In the genomic region with DNA sequence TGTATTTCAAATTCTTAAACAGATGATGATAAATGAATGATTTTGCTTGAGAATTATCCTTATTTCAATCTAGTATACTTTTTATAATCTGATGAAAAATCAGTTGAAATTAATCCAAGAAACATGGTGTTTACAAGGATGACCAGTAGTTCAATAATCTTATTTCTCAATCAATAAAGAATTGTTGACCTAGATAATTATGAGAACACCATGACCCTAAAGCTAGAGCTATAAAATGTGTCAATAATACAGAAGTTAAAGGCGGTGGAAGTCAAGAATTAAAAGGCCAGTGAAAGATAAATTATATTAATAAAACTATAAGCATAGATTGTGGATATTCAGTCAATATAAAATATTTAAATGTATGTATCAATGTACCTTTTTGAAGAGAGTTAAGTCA, we compare ENCODE assay signal across 37 cellular contexts.
"Had no signal": no experiment of that assay in that cellular context is flagged by ENCODE, and none has a peak within 500 bp of the region (broad histone marks: within the 10 kb centered on the region; RNA-seq: fewer than 3 reads in every experiment).

No MANE protein-coding gene starts in this region.

- H3K4me3 ChIP-seq: adrenal gland, ascending aorta, body of pancreas, breast epithelium, cardiac muscle cell had no signal

- H3K9me3 Mint-ChIP-seq: activated naive CD4-positive, alpha-beta T cell treated with anti-CD3 and anti-CD28 coated beads, Interleukin-2, amount 10 ng/mL, durations not matched to agents 7 days and 5 days; activated naive CD4-positive, alpha-beta T cell treated with anti-CD3 and anti-CD28 coated beads, Interleukin-2, amount 50 U/mL, for 24 hours; activated T-helper 1 cell treated with anti-CD3 and anti-CD28 coated beads, Interleukin-12 subunit alpha, Interleukin-12 subunit beta, Interleukin-2, Interleukin-4 antibody, amounts not matched to agents 30 ng/mL and 10 ng/mL and 1 ng/mL, durations not matched to agents 14 hours and 24 hours and 36 hours; brain had no signal

- H3K4me1 Mint-ChIP-seq: activated naive CD4-positive, alpha-beta T cell treated with anti-CD3 and anti-CD28 coated beads, Interleukin-2, amount 10 ng/mL, durations not matched to agents 7 days and 5 days; activated naive CD4-positive, alpha-beta T cell treated with anti-CD3 and anti-CD28 coated beads, Interleukin-2, amount 50 U/mL, for 24 hours; activated naive CD8-positive, alpha-beta T cell treated with anti-CD3 and anti-CD28 coated beads for 36 hours; activated naive CD8-positive, alpha-beta T cell treated with anti-CD3 and anti-CD28 coated beads, Interleukin-2, amount 10 ng/mL, durations not matched to agents 7 days and 5 days; activated naive CD8-positive, alpha-beta T cell treated with anti-CD3 and anti-CD28 coated beads, Interleukin-2, amount 50 U/mL, for 24 hours; activated T-helper 17 cell treated with anti-CD3 and anti-CD28 coated beads, Interleukin-2, amount 50 U/mL, for 72 hours; brain; central memory CD8-positive, alpha-beta T cell had no signal

- H3K9me3 ChIP-seq: adrenal gland, ascending aorta, body of pancreas, breast epithelium had no signal

- H3K27ac ChIP-seq: adrenal gland, ascending aorta, body of pancreas, brain microvascular endothelial cell, breast epithelium, cardiac muscle cell had no signal

- H3K36me3 ChIP-seq: adrenal gland, ascending aorta, brain microvascular endothelial cell, breast epithelium, cardiac muscle cell had no signal

- H3K27me3 Mint-ChIP-seq: activated naive CD4-positive, alpha-beta T cell treated with anti-CD3 and anti-CD28 coated beads, Interleukin-2, amount 10 ng/mL, durations not matched to agents 7 days and 5 days; activated naive CD4-positive, alpha-beta T cell treated with anti-CD3 and anti-CD28 coated beads, Interleukin-2, amount 50 U/mL, for 24 hours; activated naive CD8-positive, alpha-beta T cell; activated naive CD8-positive, alpha-beta T cell treated with anti-CD3 and anti-CD28 coated beads for 36 hours; activated naive CD8-positive, alpha-beta T cell treated with anti-CD3 and anti-CD28 coated beads, Interleukin-2, amount 10 ng/mL, durations not matched to agents 7 days and 5 days; activated naive CD8-positive, alpha-beta T cell treated with anti-CD3 and anti-CD28 coated beads, Interleukin-2, amount 50 U/mL, for 24 hours; activated T-cell treated with anti-CD3 and anti-CD28 coated beads, Interleukin-2, amount 50 U/mL, for 24 hours; activated T-helper 17 cell treated with anti-CD3 and anti-CD28 coated beads, Interleukin-2, amount 50 U/mL, for 72 hours; central memory CD8-positive, alpha-beta T cell had no signal

- H3K27me3 ChIP-seq: adrenal gland, ascending aorta, body of pancreas, brain microvascular endothelial cell, breast epithelium, cardiac muscle cell had no signal

- ATAC-seq: activated naive CD4-positive, alpha-beta T cell treated with anti-CD3 and anti-CD28 coated beads, Interleukin-2, amount 50 U/mL, for 72 hours; activated naive CD8-positive, alpha-beta T cell treated with anti-CD3 and anti-CD28 coated beads, Interleukin-2, amount 50 U/mL, for 24 hours; activated T-cell treated with anti-CD3 and anti-CD28 coated beads, Interleukin-2, amount 50 U/mL, for 4 hours; activated T-cell treated with anti-CD3 and anti-CD28 coated beads, Interleukin-2, amount 50 U/mL, for 72 hours; activated T-helper 17 cell treated with anti-CD3 and anti-CD28 coated beads, Interleukin-2, amount 50 U/mL, for 72 hours; body of pancreas had no signal

- H3K36me3 Mint-ChIP-seq: activated naive CD4-positive, alpha-beta T cell treated with anti-CD3 and anti-CD28 coated beads, Interleukin-2, amount 10 ng/mL, durations not matched to agents 7 days and 5 days; activated naive CD4-positive, alpha-beta T cell treated with anti-CD3 and anti-CD28 coated beads, Interleukin-2, amount 50 U/mL, for 24 hours; activated naive CD4-positive, alpha-beta T cell treated with anti-CD3 and anti-CD28 coated beads, Interleukin-2, amount 50 U/mL, for 72 hours; activated naive CD8-positive, alpha-beta T cell; activated naive CD8-positive, alpha-beta T cell treated with anti-CD3 and anti-CD28 coated beads for 36 hours; activated naive CD8-positive, alpha-beta T cell treated with anti-CD3 and anti-CD28 coated beads, Interleukin-2, amount 10 ng/mL, durations not matched to agents 7 days and 5 days; brain had no signal

- DNase-seq: activated effector memory CD4-positive, alpha-beta T cell treated with anti-CD3 and anti-CD28 coated beads, Interleukin-2, amount 50 U/mL, for 16 hours; activated effector memory CD4-positive, alpha-beta T cell treated with Interleukin-2 at 50 U/mL for 16 hours; activated gamma-delta T cell; activated gamma-delta T cell treated with Interleukin-2 at 50 U/mL for 16 hours; activated naive CD4-positive, alpha-beta T cell; activated naive CD4-positive, alpha-beta T cell treated with anti-CD3 and anti-CD28 coated beads for 36 hours; activated naive CD4-positive, alpha-beta T cell treated with anti-CD3 and anti-CD28 coated beads, Interleukin-2, amount 10 ng/mL, durations not matched to agents 7 days and 5 days; activated naive CD4-positive, alpha-beta T cell treated with anti-CD3 and anti-CD28 coated beads, Interleukin-2, amount 50 U/mL, for 16 hours; activated naive CD4-positive, alpha-beta T cell treated with Interleukin-2 at 50 U/mL for 16 hours; activated naive CD8-positive, alpha-beta T cell treated with anti-CD3 and anti-CD28 coated beads for 36 hours; activated naive CD8-positive, alpha-beta T cell treated with anti-CD3 and anti-CD28 coated beads, Interleukin-2, amount 10 ng/mL, durations not matched to agents 7 days and 5 days; activated naive CD8-positive, alpha-beta T cell treated with anti-CD3 and anti-CD28 coated beads, Interleukin-2, amount 50 U/mL, for 24 hours; activated T-cell treated with anti-CD3 and anti-CD28 coated beads, Interleukin-2, amount 50 U/mL, for 24 hours; activated T-cell treated with anti-CD3 and anti-CD28 coated beads, Interleukin-2, amount 50 U/mL, for 4 hours; activated T-cell treated with anti-CD3 and anti-CD28 coated beads, Interleukin-2, amount 50 U/mL, for 48 hours; activated T-cell treated with anti-CD3 and anti-CD28 coated beads, Interleukin-2, amount 50 U/mL, for 72 hours; adrenal gland; amniotic stem cell; amygdala; anterior cingulate cortex; aorta; body of pancreas; brain microvascular endothelial cell; caudate nucleus; central memory CD4-positive, alpha-beta T cell; cerebellar nuclear complex had no signal

- H3K4me3 Mint-ChIP-seq: activated naive CD4-positive, alpha-beta T cell treated with anti-CD3 and anti-CD28 coated beads for 36 hours; activated naive CD4-positive, alpha-beta T cell treated with anti-CD3 and anti-CD28 coated beads, Interleukin-2, amount 10 ng/mL, durations not matched to agents 7 days and 5 days; activated naive CD4-positive, alpha-beta T cell treated with anti-CD3 and anti-CD28 coated beads, Interleukin-2, amount 50 U/mL, for 24 hours; activated naive CD8-positive, alpha-beta T cell; activated naive CD8-positive, alpha-beta T cell treated with anti-CD3 and anti-CD28 coated beads for 36 hours; activated naive CD8-positive, alpha-beta T cell treated with anti-CD3 and anti-CD28 coated beads, Interleukin-2, amount 10 ng/mL, durations not matched to agents 7 days and 5 days; activated naive CD8-positive, alpha-beta T cell treated with anti-CD3 and anti-CD28 coated beads, Interleukin-2, amount 50 U/mL, for 24 hours; activated T-cell treated with anti-CD3 and anti-CD28 coated beads, Interleukin-2, amount 50 U/mL, for 24 hours; activated T-cell treated with anti-CD3 and anti-CD28 coated beads, Interleukin-2, amount 50 U/mL, for 4 hours; activated T-cell treated with anti-CD3 and anti-CD28 coated beads, Interleukin-2, amount 50 U/mL, for 72 hours; activated T-helper 1 cell treated with anti-CD3 and anti-CD28 coated beads, Interleukin-12 subunit alpha, Interleukin-12 subunit beta, Interleukin-2, Interleukin-4 antibody, amounts not matched to agents 30 ng/mL and 10 ng/mL and 1 ng/mL, durations not matched to agents 14 hours and 24 hours and 36 hours; activated T-helper 17 cell treated with anti-CD3 and anti-CD28 coated beads, Interleukin-2, amount 50 U/mL, for 72 hours; brain; central memory CD8-positive, alpha-beta T cell had no signal

- H3K4me1 ChIP-seq: adrenal gland, ascending aorta, body of pancreas, breast epithelium had no signal

- H3K27ac Mint-ChIP-seq: activated naive CD4-positive, alpha-beta T cell treated with anti-CD3 and anti-CD28 coated beads for 36 hours; activated naive CD4-positive, alpha-beta T cell treated with anti-CD3 and anti-CD28 coated beads, Interleukin-2, amount 10 ng/mL, durations not matched to agents 7 days and 5 days; activated naive CD4-positive, alpha-beta T cell treated with anti-CD3 and anti-CD28 coated beads, Interleukin-2, amount 50 U/mL, for 24 hours; activated naive CD4-positive, alpha-beta T cell treated with anti-CD3 and anti-CD28 coated beads, Interleukin-2, amount 50 U/mL, for 72 hours; activated naive CD8-positive, alpha-beta T cell; activated naive CD8-positive, alpha-beta T cell treated with anti-CD3 and anti-CD28 coated beads for 36 hours; activated naive CD8-positive, alpha-beta T cell treated with anti-CD3 and anti-CD28 coated beads, Interleukin-2, amount 10 ng/mL, durations not matched to agents 7 days and 5 days; activated naive CD8-positive, alpha-beta T cell treated with anti-CD3 and anti-CD28 coated beads, Interleukin-2, amount 50 U/mL, for 24 hours; activated T-cell treated with anti-CD3 and anti-CD28 coated beads, Interleukin-2, amount 50 U/mL, for 24 hours; activated T-cell treated with anti-CD3 and anti-CD28 coated beads, Interleukin-2, amount 50 U/mL, for 72 hours; activated T-helper 1 cell treated with anti-CD3 and anti-CD28 coated beads, Interleukin-12 subunit alpha, Interleukin-12 subunit beta, Interleukin-2, Interleukin-4 antibody, amounts not matched to agents 30 ng/mL and 10 ng/mL and 1 ng/mL, durations not matched to agents 14 hours and 24 hours and 36 hours; activated T-helper 17 cell treated with anti-CD3 and anti-CD28 coated beads, Interleukin-2, amount 50 U/mL, for 72 hours; activated T-helper 2 cell treated with anti-CD3 and anti-CD28 coated beads, Interferon-gamma antibody, Interleukin-2, Interleukin-4, amounts not matched to agents 10 μg/mL and 5 μg/mL and 100 μg/mL, durations not matched to agents 14 hours and 24 hours and 36 hours; brain had no signal
